Comparison of ENCODE assay signal across 13 cellular contexts in genomic region chr20:54284928-54285704, GRCh38.
DNase-seq lines count a peak whose midpoint lies in the region; ATAC-seq lines count a peak whose summit lies in the region.
"Had no signal": no experiment of that assay in that cellular context is flagged by ENCODE, and none has a peak within 500 bp of the region (broad histone marks: within the 10 kb centered on the region; RNA-seq: fewer than 3 reads in every experiment).

No MANE protein-coding gene starts in this region.

- H3K4me1 Mint-ChIP-seq in T-helper 2 cell treated with Interferon-gamma antibody and Interleukin-4, amounts not matched to agents 5 μg/mL and 100 μg/mL, for 36 hours (ENCODE audit: low read depth): peaks cover 9% of the 10 kb centered on the region
- peaks cover 28% of the 10 kb centered on the region for H3K4me1 Mint-ChIP-seq in activated T-cell treated with anti-CD3 and anti-CD28 coated beads, Interleukin-2, amount 50 U/mL, for 72 hours (ENCODE audit: low read depth)
- H3K4me1 Mint-ChIP-seq: neural progenitor cell had no signal

- in situ Hi-C loops in G401 (cut with HindIII; ENCODE audit: low sequenced_read_pairs): no loop called here

- H3K27ac Mint-ChIP-seq in T-helper 2 cell treated with Interferon-gamma antibody and Interleukin-4, amounts not matched to agents 5 μg/mL and 100 μg/mL, for 36 hours: peak overlapping the region; percentile 51
- H3K27ac Mint-ChIP-seq in activated T-cell treated with anti-CD3 and anti-CD28 coated beads, Interleukin-2, amount 50 U/mL, for 72 hours: peak overlapping the region; percentile 91
- H3K27ac Mint-ChIP-seq: neural progenitor cell had no signal

- no peak overlapping the region for H3K4me3 Mint-ChIP-seq in T-helper 2 cell treated with Interferon-gamma antibody and Interleukin-4, amounts not matched to agents 5 μg/mL and 100 μg/mL, for 36 hours
- H3K4me3 Mint-ChIP-seq in activated T-cell treated with anti-CD3 and anti-CD28 coated beads, Interleukin-2, amount 50 U/mL, for 72 hours: peak overlapping the region; percentile 65 to 83
- H3K4me3 Mint-ChIP-seq: neural progenitor cell had no signal

- DNase-seq in T-helper 2 cell treated with Interferon-gamma antibody and Interleukin-4, amounts not matched to agents 5 μg/mL and 100 μg/mL, for 36 hours (ENCODE audit: low spot score): peak; percentile 21
- no peak for DNase-seq in T-helper 2 cell
- DNase-seq in HS-5 (ENCODE audit: low read depth): peak; percentile 64
- DNase-seq in activated T-cell treated with anti-CD3 and anti-CD28 coated beads, Interleukin-2, amount 50 U/mL, for 72 hours: peak; percentile 38 to 41
- peak in 2 of 3 donors; percentile 16 to 41 for DNase-seq in stimulated activated CD4-positive, alpha-beta T cell treated with anti-CD3 and anti-CD28 coated beads, Interleukin-12 subunit alpha, Interleukin-12 subunit beta, amount 100 ng/mL, for 48 hours (ENCODE audit: low read depth in 2 of 3, low spot score in 1 of 3)
- no peak for DNase-seq in OCI-M2 (lab: John Stamatoyannopoulos, UW; ENCODE audit: unreplicated experiment)
- no peak for DNase-seq in G401 (ENCODE audit: low spot score)
- DNase-seq: effector CD4-positive, alpha-beta T cell; KG1; NCI-H2107; spleen had no signal

- no peaks in the 10 kb centered on the region for H3K36me3 Mint-ChIP-seq in T-helper 2 cell treated with Interferon-gamma antibody and Interleukin-4, amounts not matched to agents 5 μg/mL and 100 μg/mL, for 36 hours (ENCODE audit: low read depth)
- peaks cover 3% of the 10 kb centered on the region in 2 donors for H3K36me3 Mint-ChIP-seq in activated T-cell treated with anti-CD3 and anti-CD28 coated beads, Interleukin-2, amount 50 U/mL, for 72 hours (ENCODE audit: insufficient read depth in 2 of 2)
- H3K36me3 Mint-ChIP-seq: neural progenitor cell had no signal

- H3K27me3 Mint-ChIP-seq in T-helper 2 cell treated with Interferon-gamma antibody and Interleukin-4, amounts not matched to agents 5 μg/mL and 100 μg/mL, for 36 hours (ENCODE audit: low read depth): no peaks in the 10 kb centered on the region
- H3K27me3 Mint-ChIP-seq in activated T-cell treated with anti-CD3 and anti-CD28 coated beads, Interleukin-2, amount 50 U/mL, for 72 hours (ENCODE audit: low read depth): peaks cover 4% of the 10 kb centered on the region

- no peaks in the 10 kb centered on the region for H3K9me3 Mint-ChIP-seq in T-helper 2 cell treated with Interferon-gamma antibody and Interleukin-4, amounts not matched to agents 5 μg/mL and 100 μg/mL, for 36 hours
- H3K9me3 Mint-ChIP-seq in activated T-cell treated with anti-CD3 and anti-CD28 coated beads, Interleukin-2, amount 50 U/mL, for 72 hours: peaks cover 3 to 4% of the 10 kb centered on the region in 2 donors
- H3K9me3 Mint-ChIP-seq: neural progenitor cell had no signal

- peak; percentile 92 to 93 for ATAC-seq in activated T-cell treated with anti-CD3 and anti-CD28 coated beads, Interleukin-2, amount 50 U/mL, for 72 hours (replicated peaks in 1 of 2)
- no peak for ATAC-seq in GM18498 (IDR thresholded peaks at IDR 0.05; ENCODE audit: unreplicated experiment)

Comparison
In these comparisons a context has a peak if more than half of its experiments do, and no peak if none do; other contexts are left out.
1. DNase-seq: peak in T-helper 2 cell treated with Interferon-gamma antibody and Interleukin-4, amounts not matched to agents 5 μg/mL and 100 μg/mL, for 36 hours (single experiment), HS-5 (single experiment), activated T-cell treated with anti-CD3 and anti-CD28 coated beads, Interleukin-2, amount 50 U/mL, for 72 hours (2 of 2) and stimulated activated CD4-positive, alpha-beta T cell treated with anti-CD3 and anti-CD28 coated beads, Interleukin-12 subunit alpha, Interleukin-12 subunit beta, amount 100 ng/mL, for 48 hours (2 of 3); none in T-helper 2 cell (0 of 5), OCI-M2 (single experiment) and G401 (single experiment).